In the genomic region with DNA sequence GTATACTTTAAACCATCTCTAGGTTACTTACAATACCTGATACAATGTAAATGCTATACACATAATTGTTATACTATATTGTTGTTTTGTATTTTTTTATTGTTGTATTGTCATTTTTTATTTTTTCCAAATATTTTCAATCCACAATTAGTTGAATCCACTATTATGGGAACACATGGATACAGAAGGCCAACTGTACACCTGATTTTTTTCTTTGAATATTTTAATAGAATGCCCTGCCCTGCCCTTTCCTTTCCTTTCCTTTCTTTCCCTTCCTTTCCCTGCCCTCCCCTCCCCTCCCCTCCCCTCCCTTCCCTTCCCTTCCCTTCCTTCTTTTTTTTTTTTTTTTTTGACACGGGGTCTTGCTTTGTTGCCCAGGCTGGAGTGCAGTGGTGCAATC, we compare ENCODE assay signal across 26 cellular contexts.
"Had no signal": no experiment of that assay in that cellular context is flagged by ENCODE, and none has a peak within 500 bp of the region (broad histone marks: within the 10 kb centered on the region; RNA-seq: fewer than 3 reads in every experiment).

No MANE protein-coding gene starts in this region.

- H3K4me1 ChIP-seq: stomach, suprapubic skin, thyroid gland, tibial nerve, transverse colon, upper lobe of right lung, uterus, vagina had no signal

- ATAC-seq: stimulated activated effector memory CD8-positive, alpha-beta T cell treated with anti-CD3 and anti-CD28 coated beads, Interleukin-12 subunit alpha, Interleukin-12 subunit beta, amount 100 ng/mL, for 72 hours; stimulated activated naive B cell treated with anti-CD40 and anti-IgM and Interleukin-4, amounts not matched to agents 10 μg/mL and 1 μg/mL and 100 μg/mL, for 72 hours; stimulated activated naive CD8-positive, alpha-beta T cell treated with anti-CD3 and anti-CD28 coated beads, Interleukin-15, amount 100 ng/mL, for 72 hours; stimulated activated naive CD8-positive, alpha-beta T cell treated with anti-CD3 and anti-CD28 coated beads, Interleukin-15, Interleukin-2, amounts not matched to agents 100 U/mL and 50 U/mL, for 24 hours; upper lobe of right lung had no signal

- FAIRE-seq: urothelium cell line had no signal

- DNase-seq: stimulated activated CD4-positive, alpha-beta T cell treated with anti-CD3 and anti-CD28 coated beads, Interleukin-2, amount 100 ng/mL, for 48 hours; stimulated activated CD4-positive, alpha-beta T cell treated with anti-CD3 and anti-CD28 coated beads, Interleukin-4, amount 100 ng/mL, for 1 hour; stimulated activated CD4-positive, alpha-beta T cell treated with anti-CD3 and anti-CD28 coated beads, Interleukin-4, amount 100 ng/mL, for 24 hours; stimulated activated CD4-positive, alpha-beta T cell treated with anti-CD3 and anti-CD28 coated beads, Interleukin-4, amount 100 ng/mL, for 4 hours; stimulated activated CD8-positive, alpha-beta memory T cell treated with anti-CD3 and anti-CD28 coated beads, Interleukin-4, amount 100 ng/mL, for 48 hours; stimulated activated naive B cell treated with anti-CD40 and anti-IgM and Interleukin-4, amounts not matched to agents 10 μg/mL and 1 μg/mL and 100 μg/mL, for 72 hours; stimulated activated naive CD4-positive, alpha-beta T cell; stimulated activated naive CD4-positive, alpha-beta T cell treated with Interleukin-2 at 50 U/mL for 16 hours; stimulated activated naive CD8-positive, alpha-beta T cell treated with anti-CD3 and anti-CD28 coated beads, Interleukin-15, amount 100 ng/mL, for 72 hours; stimulated activated naive CD8-positive, alpha-beta T cell treated with anti-CD3 and anti-CD28 coated beads, Interleukin-15, Interleukin-2, amounts not matched to agents 100 U/mL and 50 U/mL, for 24 hours; stomach; substantia nigra; testis; thyroid gland; tibial artery; transverse colon; trophoblast cell; upper lobe of left lung; upper lobe of right lung; uterus had no signal

- H3K27me3 ChIP-seq: suprapubic skin, testis, thyroid gland, tibial artery, tibial nerve, transverse colon, upper lobe of left lung, upper lobe of right lung, uterus, vagina had no signal

- H3K27ac ChIP-seq: stomach, suprapubic skin, testis, thoracic aorta, thyroid gland, tibial artery, tibial nerve, transverse colon, upper lobe of left lung, upper lobe of right lung, uterus, vagina had no signal

- H3K36me3 ChIP-seq: stomach, suprapubic skin, thoracic aorta, thyroid gland, tibial artery, tibial nerve, transverse colon, upper lobe of left lung, upper lobe of right lung, uterus, vagina had no signal

- H3K4me3 ChIP-seq: stomach, suprapubic skin, testis, thoracic aorta, thyroid gland, tibial artery, tibial nerve, transverse colon, upper lobe of left lung, upper lobe of right lung, uterus, vagina had no signal

- H3K9me3 ChIP-seq: suprapubic skin, testis, thoracic aorta, thyroid gland, tibial artery, tibial nerve, transverse colon, upper lobe of left lung, upper lobe of right lung, uterus, vagina had no signal
